1 cellular context compared by ENCODE assay signal in the genomic region with DNA sequence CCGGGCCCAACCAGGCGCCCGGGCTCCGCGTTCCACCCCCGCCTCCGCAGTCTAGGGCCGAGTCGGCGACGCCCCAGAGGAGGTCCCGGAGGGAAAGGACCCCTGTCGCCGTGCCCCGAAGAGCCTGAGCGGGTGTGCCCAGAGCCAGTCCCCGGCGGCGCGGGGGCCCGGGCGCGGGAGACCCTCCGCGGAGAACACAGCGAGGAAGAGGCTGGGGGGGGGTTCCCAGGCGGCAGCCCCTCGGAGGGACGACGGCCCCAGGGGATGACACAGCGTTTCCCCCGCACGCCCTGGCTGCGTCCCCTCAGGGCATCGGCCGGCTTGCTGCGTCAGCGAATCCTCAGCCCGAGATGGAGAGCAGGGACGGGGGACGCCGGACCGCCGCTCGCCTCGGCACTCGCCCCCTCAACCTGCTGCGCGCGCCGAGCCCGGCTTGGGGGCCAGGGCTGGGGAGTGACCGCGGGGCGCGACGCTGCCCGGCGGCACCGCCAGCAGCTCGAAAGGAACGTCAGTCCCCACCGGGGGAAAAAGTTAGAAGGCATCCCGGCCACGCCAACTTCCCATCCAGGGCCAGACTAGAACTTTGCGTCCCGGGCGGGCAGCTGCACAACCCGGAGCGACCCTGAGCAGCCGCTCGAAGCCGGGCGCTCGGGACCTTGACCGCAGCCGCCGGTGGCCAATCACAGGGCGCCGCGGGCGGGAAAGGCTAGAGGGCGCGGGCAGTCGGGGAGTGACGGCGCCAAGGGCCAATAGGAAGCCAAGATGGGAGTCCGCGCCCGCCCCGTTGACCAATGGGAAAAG.
TF ChIP-seq lines count a peak whose summit lies in the region.

No MANE protein-coding gene starts in this region.

TF ChIP-seq in K562, 482 proteins besides CTCF, POLR2A, EP300 and RAD21 (continued from another document and continues in another):
- TF ChIP-seq, protein P1, sequence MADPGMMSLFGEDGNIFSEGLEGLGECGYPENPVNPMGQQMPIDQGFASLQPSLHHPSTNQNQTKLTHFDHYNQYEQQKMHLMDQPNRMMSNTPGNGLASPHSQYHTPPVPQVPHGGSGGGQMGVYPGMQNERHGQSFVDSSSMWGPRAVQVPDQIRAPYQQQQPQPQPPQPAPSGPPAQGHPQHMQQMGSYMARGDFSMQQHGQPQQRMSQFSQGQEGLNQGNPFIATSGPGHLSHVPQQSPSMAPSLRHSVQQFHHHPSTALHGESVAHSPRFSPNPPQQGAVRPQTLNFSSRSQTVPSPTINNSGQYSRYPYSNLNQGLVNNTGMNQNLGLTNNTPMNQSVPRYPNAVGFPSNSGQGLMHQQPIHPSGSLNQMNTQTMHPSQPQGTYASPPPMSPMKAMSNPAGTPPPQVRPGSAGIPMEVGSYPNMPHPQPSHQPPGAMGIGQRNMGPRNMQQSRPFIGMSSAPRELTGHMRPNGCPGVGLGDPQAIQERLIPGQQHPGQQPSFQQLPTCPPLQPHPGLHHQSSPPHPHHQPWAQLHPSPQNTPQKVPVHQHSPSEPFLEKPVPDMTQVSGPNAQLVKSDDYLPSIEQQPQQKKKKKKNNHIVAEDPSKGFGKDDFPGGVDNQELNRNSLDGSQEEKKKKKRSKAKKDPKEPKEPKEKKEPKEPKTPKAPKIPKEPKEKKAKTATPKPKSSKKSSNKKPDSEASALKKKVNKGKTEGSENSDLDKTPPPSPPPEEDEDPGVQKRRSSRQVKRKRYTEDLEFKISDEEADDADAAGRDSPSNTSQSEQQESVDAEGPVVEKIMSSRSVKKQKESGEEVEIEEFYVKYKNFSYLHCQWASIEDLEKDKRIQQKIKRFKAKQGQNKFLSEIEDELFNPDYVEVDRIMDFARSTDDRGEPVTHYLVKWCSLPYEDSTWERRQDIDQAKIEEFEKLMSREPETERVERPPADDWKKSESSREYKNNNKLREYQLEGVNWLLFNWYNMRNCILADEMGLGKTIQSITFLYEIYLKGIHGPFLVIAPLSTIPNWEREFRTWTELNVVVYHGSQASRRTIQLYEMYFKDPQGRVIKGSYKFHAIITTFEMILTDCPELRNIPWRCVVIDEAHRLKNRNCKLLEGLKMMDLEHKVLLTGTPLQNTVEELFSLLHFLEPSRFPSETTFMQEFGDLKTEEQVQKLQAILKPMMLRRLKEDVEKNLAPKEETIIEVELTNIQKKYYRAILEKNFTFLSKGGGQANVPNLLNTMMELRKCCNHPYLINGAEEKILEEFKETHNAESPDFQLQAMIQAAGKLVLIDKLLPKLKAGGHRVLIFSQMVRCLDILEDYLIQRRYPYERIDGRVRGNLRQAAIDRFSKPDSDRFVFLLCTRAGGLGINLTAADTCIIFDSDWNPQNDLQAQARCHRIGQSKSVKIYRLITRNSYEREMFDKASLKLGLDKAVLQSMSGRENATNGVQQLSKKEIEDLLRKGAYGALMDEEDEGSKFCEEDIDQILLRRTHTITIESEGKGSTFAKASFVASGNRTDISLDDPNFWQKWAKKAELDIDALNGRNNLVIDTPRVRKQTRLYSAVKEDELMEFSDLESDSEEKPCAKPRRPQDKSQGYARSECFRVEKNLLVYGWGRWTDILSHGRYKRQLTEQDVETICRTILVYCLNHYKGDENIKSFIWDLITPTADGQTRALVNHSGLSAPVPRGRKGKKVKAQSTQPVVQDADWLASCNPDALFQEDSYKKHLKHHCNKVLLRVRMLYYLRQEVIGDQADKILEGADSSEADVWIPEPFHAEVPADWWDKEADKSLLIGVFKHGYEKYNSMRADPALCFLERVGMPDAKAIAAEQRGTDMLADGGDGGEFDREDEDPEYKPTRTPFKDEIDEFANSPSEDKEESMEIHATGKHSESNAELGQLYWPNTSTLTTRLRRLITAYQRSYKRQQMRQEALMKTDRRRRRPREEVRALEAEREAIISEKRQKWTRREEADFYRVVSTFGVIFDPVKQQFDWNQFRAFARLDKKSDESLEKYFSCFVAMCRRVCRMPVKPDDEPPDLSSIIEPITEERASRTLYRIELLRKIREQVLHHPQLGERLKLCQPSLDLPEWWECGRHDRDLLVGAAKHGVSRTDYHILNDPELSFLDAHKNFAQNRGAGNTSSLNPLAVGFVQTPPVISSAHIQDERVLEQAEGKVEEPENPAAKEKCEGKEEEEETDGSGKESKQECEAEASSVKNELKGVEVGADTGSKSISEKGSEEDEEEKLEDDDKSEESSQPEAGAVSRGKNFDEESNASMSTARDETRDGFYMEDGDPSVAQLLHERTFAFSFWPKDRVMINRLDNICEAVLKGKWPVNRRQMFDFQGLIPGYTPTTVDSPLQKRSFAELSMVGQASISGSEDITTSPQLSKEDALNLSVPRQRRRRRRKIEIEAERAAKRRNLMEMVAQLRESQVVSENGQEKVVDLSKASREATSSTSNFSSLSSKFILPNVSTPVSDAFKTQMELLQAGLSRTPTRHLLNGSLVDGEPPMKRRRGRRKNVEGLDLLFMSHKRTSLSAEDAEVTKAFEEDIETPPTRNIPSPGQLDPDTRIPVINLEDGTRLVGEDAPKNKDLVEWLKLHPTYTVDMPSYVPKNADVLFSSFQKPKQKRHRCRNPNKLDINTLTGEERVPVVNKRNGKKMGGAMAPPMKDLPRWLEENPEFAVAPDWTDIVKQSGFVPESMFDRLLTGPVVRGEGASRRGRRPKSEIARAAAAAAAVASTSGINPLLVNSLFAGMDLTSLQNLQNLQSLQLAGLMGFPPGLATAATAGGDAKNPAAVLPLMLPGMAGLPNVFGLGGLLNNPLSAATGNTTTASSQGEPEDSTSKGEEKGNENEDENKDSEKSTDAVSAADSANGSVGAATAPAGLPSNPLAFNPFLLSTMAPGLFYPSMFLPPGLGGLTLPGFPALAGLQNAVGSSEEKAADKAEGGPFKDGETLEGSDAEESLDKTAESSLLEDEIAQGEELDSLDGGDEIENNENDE (IDR thresholded peaks at IDR 0.05; ENCODE audit: low read depth, low read length), result no peak
- TF ChIP-seq CHD1 (IDR thresholded peaks at IDR 0.05; ENCODE audit: low read length) (no peak), ZNF212 (CRISPR knock-in tag; IDR thresholded peaks at IDR 0.05) (no peak), MAZ (CRISPR knock-in tag; conservative IDR thresholded peaks at IDR 0.05 in 1 of 2, IDR thresholded peaks at IDR 0.05 in 1 of 2) (peak in 1 of 2 experiments; percentile 21; a peak in 1 of 4 replicates), NR2C2 (CRISPR knock-in tag; IDR thresholded peaks at IDR 0.05) (no peak), NR2C2 (tag; IDR thresholded peaks at IDR 0.05) (peak; percentile 88; the same call in 1 of the 2 replicates), ZSCAN32 (CRISPR knock-in tag; IDR thresholded peaks at IDR 0.05) (no peak), RBM14 (IDR thresholded peaks at IDR 0.05; ENCODE audit: borderline replicate concordance, insufficient read depth, low read depth, low read length) (peak; percentile 39; the same call in 1 of the 2 replicates), TAF7 (tag; IDR thresholded peaks at IDR 0.05) (no peak), ZNF699 (CRISPR knock-in tag; IDR thresholded peaks at IDR 0.05; ENCODE audit: insufficient replicate concordance) (no peak), KLF13 (tag; IDR thresholded peaks at IDR 0.05; ENCODE audit: borderline replicate concordance, low read depth) (peak; percentile 20; the same call in 1 of the 2 replicates), EGR1 (conservative IDR thresholded peaks at IDR 0.05) (peak; percentile 87), SUPT5H (IDR thresholded peaks at IDR 0.05) (0 out of 2 replicates have a peak, but pooled peaks have one; percentile 61), KDM1A (IDR thresholded peaks at IDR 0.05) (no peak), ESRRB (CRISPR knock-in tag; IDR thresholded peaks at IDR 0.05; ENCODE audit: borderline replicate concordance) (no peak), CCAR2 (IDR thresholded peaks at IDR 0.05; ENCODE audit: low read depth, low read length) (no peak), ASH1L (IDR thresholded peaks at IDR 0.05; ENCODE audit: borderline replicate concordance, low read depth, partially characterized antibody) (peak; percentile 97), NR4A1 (CRISPR knock-in tag; IDR thresholded peaks at IDR 0.05) (no peak), NR4A1 (tag; IDR thresholded peaks at IDR 0.05) (0 out of 2 replicates have a peak, but pooled peaks have one; percentile 34), HDAC8 (tag; IDR thresholded peaks at IDR 0.05) (no peak), FOXA3 (CRISPR knock-in tag; conservative IDR thresholded peaks at IDR 0.05 in 1 of 2, IDR thresholded peaks at IDR 0.05 in 1 of 2) (no peak)
- TF ChIP-seq, protein P2, sequence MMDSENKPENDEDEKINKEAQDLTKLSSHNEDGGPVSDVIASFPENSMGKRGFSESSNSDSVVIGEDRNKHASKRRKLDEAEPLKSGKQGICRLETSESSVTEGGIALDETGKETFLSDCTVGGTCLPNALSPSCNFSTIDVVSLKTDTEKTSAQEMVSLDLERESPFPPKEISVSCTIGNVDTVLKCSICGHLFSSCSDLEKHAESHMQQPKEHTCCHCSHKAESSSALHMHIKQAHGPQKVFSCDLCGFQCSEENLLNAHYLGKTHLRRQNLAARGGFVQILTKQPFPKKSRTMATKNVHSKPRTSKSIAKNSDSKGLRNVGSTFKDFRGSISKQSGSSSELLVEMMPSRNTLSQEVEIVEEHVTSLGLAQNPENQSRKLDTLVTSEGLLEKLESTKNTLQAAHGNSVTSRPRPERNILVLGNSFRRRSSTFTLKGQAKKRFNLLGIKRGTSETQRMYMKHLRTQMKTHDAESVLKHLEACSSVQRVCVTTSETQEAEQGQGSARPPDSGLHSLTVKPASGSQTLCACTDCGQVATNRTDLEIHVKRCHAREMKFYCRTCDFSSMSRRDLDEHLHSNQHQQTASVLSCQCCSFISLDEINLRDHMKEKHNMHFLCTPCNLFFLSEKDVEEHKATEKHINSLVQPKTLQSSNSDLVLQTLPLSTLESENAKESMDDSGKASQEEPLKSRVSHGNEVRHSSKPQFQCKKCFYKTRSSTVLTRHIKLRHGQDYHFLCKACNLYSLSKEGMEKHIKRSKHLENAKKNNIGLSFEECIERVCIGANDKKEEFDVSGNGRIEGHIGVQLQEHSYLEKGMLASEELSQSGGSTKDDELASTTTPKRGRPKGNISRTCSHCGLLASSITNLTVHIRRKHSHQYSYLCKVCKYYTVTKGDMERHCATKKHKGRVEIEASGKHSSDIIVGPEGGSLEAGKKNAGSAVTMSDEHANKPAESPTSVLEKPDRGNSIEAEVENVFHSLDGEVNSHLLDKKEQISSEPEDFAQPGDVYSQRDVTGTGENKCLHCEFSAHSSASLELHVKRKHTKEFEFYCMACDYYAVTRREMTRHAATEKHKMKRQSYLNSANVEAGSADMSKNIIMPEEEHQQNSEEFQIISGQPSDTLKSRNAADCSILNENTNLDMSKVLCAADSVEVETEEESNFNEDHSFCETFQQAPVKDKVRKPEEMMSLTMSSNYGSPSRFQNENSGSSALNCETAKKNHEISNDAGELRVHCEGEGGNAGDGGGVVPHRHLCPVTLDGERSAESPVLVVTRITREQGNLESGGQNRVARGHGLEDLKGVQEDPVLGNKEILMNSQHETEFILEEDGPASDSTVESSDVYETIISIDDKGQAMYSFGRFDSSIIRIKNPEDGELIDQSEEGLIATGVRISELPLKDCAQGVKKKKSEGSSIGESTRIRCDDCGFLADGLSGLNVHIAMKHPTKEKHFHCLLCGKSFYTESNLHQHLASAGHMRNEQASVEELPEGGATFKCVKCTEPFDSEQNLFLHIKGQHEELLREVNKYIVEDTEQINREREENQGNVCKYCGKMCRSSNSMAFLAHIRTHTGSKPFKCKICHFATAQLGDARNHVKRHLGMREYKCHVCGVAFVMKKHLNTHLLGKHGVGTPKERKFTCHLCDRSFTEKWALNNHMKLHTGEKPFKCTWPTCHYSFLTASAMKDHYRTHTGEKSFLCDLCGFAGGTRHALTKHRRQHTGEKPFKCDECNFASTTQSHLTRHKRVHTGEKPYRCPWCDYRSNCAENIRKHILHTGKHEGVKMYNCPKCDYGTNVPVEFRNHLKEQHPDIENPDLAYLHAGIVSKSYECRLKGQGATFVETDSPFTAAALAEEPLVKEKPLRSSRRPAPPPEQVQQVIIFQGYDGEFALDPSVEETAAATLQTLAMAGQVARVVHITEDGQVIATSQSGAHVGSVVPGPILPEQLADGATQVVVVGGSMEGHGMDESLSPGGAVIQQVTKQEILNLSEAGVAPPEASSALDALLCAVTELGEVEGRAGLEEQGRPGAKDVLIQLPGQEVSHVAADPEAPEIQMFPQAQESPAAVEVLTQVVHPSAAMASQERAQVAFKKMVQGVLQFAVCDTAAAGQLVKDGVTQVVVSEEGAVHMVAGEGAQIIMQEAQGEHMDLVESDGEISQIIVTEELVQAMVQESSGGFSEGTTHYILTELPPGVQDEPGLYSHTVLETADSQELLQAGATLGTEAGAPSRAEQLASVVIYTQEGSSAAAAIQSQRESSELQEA (IDR thresholded peaks at IDR 0.05; ENCODE audit: low read depth), result no peak
- TF ChIP-seq, protein P3, sequence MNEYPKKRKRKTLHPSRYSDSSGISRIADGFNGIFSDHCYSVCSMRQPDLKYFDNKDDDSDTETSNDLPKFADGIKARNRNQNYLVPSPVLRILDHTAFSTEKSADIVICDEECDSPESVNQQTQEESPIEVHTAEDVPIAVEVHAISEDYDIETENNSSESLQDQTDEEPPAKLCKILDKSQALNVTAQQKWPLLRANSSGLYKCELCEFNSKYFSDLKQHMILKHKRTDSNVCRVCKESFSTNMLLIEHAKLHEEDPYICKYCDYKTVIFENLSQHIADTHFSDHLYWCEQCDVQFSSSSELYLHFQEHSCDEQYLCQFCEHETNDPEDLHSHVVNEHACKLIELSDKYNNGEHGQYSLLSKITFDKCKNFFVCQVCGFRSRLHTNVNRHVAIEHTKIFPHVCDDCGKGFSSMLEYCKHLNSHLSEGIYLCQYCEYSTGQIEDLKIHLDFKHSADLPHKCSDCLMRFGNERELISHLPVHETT (CRISPR knock-in tag; conservative IDR thresholded peaks at IDR 0.05 in 1 of 2, IDR thresholded peaks at IDR 0.05 in 1 of 2), result no peak
- TF ChIP-seq, protein P4, sequence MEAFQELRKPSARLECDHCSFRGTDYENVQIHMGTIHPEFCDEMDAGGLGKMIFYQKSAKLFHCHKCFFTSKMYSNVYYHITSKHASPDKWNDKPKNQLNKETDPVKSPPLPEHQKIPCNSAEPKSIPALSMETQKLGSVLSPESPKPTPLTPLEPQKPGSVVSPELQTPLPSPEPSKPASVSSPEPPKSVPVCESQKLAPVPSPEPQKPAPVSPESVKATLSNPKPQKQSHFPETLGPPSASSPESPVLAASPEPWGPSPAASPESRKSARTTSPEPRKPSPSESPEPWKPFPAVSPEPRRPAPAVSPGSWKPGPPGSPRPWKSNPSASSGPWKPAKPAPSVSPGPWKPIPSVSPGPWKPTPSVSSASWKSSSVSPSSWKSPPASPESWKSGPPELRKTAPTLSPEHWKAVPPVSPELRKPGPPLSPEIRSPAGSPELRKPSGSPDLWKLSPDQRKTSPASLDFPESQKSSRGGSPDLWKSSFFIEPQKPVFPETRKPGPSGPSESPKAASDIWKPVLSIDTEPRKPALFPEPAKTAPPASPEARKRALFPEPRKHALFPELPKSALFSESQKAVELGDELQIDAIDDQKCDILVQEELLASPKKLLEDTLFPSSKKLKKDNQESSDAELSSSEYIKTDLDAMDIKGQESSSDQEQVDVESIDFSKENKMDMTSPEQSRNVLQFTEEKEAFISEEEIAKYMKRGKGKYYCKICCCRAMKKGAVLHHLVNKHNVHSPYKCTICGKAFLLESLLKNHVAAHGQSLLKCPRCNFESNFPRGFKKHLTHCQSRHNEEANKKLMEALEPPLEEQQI (IDR thresholded peaks at IDR 0.05), result no peak
